1 cellular context compared by ENCODE assay signal in genomic region chr12:69046372-69046771, GRCh38.
TF ChIP-seq lines count a peak whose summit lies in the region.

No MANE protein-coding gene starts in this region.

TF ChIP-seq in HepG2, 621 proteins besides CTCF, POLR2A, EP300 and RAD21 (continued from another document and continues in another):
- TF ChIP-seq PAXIP1 (CRISPR knock-in tag; conservative IDR thresholded peaks at IDR 0.05) (peak; percentile 91), ZNF878 (CRISPR knock-in tag; IDR thresholded peaks at IDR 0.05) (no peak), RCOR2 (CRISPR knock-in tag; IDR thresholded peaks at IDR 0.05) (peak; percentile 56; the same call in 1 of the 2 replicates), ZNF790 (CRISPR knock-in tag; IDR thresholded peaks at IDR 0.05; ENCODE audit: borderline replicate concordance) (no peak), ZNF710 (CRISPR knock-in tag; IDR thresholded peaks at IDR 0.05; ENCODE audit: borderline replicate concordance) (no peak), ISL2 (CRISPR knock-in tag; IDR thresholded peaks at IDR 0.05) (peak; percentile 37; the same call in 1 of the 2 replicates), HNF4A (CRISPR knock-in tag; IDR thresholded peaks at IDR 0.05) (peak; percentile 87), ZNF331 (CRISPR knock-in tag; IDR thresholded peaks at IDR 0.05) (peak; percentile 76; the same call in 1 of the 2 replicates), ZNF614 (CRISPR knock-in tag; IDR thresholded peaks at IDR 0.05; ENCODE audit: borderline replicate concordance) (peak; percentile 41; the same call in 1 of the 2 replicates), LCORL (IDR thresholded peaks at IDR 0.05) (no peak), LCORL (CRISPR knock-in tag; IDR thresholded peaks at IDR 0.05) (peak; percentile 83; the same call in 1 of the 2 replicates), ZMYM2 (CRISPR knock-in tag; IDR thresholded peaks at IDR 0.05) (0 out of 2 replicates have a peak, but pooled peaks have one; percentile 55), ZMYM4 (CRISPR knock-in tag; IDR thresholded peaks at IDR 0.05) (peak; percentile 64), GFI1 (CRISPR knock-in tag; IDR thresholded peaks at IDR 0.05; ENCODE audit: borderline replicate concordance) (peak; percentile 65; the same call in 1 of the 2 replicates), SOX6 (IDR thresholded peaks at IDR 0.05) (no peak), SOX6 (CRISPR knock-in tag; IDR thresholded peaks at IDR 0.05) (peak; percentile 85), FOXA3 (CRISPR knock-in tag; IDR thresholded peaks at IDR 0.05) (peak; percentile 81), SIX1 (CRISPR knock-in tag; IDR thresholded peaks at IDR 0.05; ENCODE audit: borderline replicate concordance) (peak; percentile 78), NR2F2 (IDR thresholded peaks at IDR 0.05; ENCODE audit: borderline replicate concordance, low read depth) (peak; percentile 51; the same call in 1 of the 2 replicates), EED (CRISPR knock-in tag; IDR thresholded peaks at IDR 0.05) (no peak), FOXA1 (IDR thresholded peaks at IDR 0.05) (no peak), FOXA1 (CRISPR knock-in tag; IDR thresholded peaks at IDR 0.05) (peak; percentile 75), ZNF563 (CRISPR knock-in tag; IDR thresholded peaks at IDR 0.05) (no peak), ARID3A (IDR thresholded peaks at IDR 0.05; ENCODE audit: low read depth, low read length) (peak; percentile 49), KDM6A (CRISPR knock-in tag; IDR thresholded peaks at IDR 0.05; ENCODE audit: low read depth) (peak; percentile 66; the same call in 1 of the 2 replicates), ZNF205 (CRISPR knock-in tag; IDR thresholded peaks at IDR 0.05) (no peak), ZNF816 (CRISPR knock-in tag; IDR thresholded peaks at IDR 0.05; ENCODE audit: borderline replicate concordance) (no peak), BCL6 (CRISPR knock-in tag; IDR thresholded peaks at IDR 0.05) (peak; percentile 69)
- TF ChIP-seq, protein P1, sequence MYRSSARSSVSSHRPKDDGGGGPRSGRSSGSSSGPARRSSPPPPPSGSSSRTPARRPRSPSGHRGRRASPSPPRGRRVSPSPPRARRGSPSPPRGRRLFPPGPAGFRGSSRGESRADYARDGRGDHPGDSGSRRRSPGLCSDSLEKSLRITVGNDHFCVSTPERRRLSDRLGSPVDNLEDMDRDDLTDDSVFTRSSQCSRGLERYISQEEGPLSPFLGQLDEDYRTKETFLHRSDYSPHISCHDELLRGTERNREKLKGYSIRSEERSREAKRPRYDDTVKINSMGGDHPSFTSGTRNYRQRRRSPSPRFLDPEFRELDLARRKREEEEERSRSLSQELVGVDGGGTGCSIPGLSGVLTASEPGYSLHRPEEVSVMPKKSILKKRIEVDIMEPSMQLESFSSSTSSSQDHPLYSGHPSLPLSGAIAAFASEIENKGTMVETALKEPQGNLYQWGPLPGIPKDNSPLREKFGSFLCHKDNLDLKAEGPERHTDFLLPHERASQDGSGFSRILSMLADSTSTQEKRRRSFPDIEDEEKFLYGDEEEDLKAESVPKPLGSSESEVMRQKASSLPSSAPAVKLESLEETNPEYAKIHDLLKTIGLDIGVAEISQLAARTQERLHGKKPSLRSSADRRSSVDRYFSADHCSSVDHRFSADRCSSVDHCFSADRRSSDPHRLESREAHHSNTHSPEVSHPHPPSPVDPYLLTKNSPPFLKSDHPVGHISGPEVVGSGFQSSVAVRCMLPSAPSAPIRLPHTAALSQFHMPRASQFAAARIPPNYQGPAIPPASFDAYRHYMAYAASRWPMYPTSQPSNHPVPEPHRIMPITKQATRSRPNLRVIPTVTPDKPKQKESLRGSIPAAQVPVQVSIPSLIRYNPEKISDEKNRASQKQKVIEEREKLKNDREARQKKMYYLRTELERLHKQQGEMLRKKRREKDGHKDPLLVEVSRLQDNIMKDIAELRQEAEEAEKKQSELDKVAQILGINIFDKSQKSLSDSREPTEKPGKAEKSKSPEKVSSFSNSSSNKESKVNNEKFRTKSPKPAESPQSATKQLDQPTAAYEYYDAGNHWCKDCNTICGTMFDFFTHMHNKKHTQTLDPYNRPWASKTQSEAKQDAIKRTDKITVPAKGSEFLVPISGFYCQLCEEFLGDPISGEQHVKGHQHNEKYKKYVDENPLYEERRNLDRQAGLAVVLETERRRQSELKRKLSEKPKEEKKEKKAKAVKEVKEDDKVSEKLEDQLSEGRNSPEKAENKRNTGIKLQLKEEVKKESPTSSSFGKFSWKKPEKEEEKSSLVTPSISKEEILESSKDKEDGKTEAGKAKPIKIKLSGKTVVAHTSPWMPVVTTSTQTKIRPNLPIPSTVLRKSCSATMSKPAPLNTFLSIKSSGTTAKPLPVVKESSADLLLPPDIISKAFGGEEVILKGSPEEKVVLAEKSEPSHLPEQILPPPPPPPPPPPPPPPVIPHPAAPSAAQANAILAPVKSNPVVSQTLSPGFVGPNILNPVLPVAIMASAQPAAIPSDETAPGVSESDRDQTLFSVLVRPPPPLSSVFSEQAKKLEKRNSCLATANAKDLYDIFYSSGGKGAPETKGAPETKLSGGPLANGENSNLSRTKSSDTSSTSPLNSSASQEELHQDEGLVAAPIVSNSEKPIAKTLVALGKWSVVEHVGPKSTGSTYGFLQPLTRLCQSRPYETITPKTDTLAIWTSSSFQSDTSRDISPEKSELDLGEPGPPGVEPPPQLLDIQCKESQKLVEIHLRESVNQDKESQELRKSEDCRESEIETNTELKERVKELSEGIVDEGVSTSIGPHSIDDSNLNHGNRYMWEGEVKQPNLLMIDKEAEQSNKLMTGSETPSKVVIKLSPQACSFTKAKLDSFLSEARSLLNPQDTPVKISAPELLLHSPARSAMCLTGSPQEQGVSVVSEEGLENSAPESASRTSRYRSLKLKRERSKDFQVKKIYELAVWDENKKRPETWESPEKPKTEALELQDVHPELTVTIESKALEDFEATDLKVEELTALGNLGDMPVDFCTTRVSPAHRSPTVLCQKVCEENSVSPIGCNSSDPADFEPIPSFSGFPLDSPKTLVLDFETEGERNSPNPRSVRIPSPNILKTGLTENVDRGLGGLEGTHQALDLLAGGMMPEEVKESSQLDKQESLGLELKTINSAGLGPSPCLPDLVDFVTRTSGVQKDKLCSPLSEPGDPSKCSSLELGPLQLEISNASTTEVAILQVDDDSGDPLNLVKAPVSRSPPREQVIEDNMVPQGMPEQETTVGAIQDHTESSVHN (CRISPR knock-in tag; IDR thresholded peaks at IDR 0.05) = no peak
- TF ChIP-seq, protein P2, sequence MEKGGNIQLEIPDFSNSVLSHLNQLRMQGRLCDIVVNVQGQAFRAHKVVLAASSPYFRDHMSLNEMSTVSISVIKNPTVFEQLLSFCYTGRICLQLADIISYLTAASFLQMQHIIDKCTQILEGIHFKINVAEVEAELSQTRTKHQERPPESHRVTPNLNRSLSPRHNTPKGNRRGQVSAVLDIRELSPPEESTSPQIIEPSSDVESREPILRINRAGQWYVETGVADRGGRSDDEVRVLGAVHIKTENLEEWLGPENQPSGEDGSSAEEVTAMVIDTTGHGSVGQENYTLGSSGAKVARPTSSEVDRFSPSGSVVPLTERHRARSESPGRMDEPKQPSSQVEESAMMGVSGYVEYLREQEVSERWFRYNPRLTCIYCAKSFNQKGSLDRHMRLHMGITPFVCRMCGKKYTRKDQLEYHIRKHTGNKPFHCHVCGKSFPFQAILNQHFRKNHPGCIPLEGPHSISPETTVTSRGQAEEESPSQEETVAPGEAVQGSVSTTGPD (CRISPR knock-in tag; IDR thresholded peaks at IDR 0.05) = peak; percentile 93
- TF ChIP-seq, protein P3, sequence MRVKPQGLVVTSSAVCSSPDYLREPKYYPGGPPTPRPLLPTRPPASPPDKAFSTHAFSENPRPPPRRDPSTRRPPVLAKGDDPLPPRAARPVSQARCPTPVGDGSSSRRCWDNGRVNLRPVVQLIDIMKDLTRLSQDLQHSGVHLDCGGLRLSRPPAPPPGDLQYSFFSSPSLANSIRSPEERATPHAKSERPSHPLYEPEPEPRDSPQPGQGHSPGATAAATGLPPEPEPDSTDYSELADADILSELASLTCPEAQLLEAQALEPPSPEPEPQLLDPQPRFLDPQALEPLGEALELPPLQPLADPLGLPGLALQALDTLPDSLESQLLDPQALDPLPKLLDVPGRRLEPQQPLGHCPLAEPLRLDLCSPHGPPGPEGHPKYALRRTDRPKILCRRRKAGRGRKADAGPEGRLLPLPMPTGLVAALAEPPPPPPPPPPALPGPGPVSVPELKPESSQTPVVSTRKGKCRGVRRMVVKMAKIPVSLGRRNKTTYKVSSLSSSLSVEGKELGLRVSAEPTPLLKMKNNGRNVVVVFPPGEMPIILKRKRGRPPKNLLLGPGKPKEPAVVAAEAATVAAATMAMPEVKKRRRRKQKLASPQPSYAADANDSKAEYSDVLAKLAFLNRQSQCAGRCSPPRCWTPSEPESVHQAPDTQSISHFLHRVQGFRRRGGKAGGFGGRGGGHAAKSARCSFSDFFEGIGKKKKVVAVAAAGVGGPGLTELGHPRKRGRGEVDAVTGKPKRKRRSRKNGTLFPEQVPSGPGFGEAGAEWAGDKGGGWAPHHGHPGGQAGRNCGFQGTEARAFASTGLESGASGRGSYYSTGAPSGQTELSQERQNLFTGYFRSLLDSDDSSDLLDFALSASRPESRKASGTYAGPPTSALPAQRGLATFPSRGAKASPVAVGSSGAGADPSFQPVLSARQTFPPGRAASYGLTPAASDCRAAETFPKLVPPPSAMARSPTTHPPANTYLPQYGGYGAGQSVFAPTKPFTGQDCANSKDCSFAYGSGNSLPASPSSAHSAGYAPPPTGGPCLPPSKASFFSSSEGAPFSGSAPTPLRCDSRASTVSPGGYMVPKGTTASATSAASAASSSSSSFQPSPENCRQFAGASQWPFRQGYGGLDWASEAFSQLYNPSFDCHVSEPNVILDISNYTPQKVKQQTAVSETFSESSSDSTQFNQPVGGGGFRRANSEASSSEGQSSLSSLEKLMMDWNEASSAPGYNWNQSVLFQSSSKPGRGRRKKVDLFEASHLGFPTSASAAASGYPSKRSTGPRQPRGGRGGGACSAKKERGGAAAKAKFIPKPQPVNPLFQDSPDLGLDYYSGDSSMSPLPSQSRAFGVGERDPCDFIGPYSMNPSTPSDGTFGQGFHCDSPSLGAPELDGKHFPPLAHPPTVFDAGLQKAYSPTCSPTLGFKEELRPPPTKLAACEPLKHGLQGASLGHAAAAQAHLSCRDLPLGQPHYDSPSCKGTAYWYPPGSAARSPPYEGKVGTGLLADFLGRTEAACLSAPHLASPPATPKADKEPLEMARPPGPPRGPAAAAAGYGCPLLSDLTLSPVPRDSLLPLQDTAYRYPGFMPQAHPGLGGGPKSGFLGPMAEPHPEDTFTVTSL (CRISPR knock-in tag; IDR thresholded peaks at IDR 0.05; ENCODE audit: borderline replicate concordance) = peak; percentile 88; the same call in 1 of the 2 replicates
- TF ChIP-seq, protein P4, sequence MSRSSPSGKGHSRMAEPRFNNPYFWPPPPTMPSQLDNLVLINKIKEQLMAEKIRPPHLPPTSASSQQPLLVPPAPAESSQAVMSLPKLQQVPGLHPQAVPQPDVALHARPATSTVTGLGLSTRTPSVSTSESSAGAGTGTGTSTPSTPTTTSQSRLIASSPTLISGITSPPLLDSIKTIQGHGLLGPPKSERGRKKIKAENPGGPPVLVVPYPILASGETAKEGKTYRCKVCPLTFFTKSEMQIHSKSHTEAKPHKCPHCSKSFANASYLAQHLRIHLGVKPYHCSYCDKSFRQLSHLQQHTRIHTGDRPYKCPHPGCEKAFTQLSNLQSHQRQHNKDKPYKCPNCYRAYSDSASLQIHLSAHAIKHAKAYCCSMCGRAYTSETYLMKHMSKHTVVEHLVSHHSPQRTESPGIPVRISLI (CRISPR knock-in tag; IDR thresholded peaks at IDR 0.05; ENCODE audit: borderline replicate concordance) = peak; percentile 86
